Comparison of ENCODE assay signal across 17 cellular contexts in genomic region chr16:51134269-51134812, GRCh38. TPM values are rescaled to one million over a fixed set of nuclear protein-coding genes. Genes with fewer than 3 reads are reported as not detected.
DNase-seq lines count a peak whose midpoint lies in the region; ATAC-seq, FAIRE-seq and TF ChIP-seq lines count a peak whose summit lies in the region.
"Had no signal": no experiment of that assay in that cellular context is flagged by ENCODE, and none has a peak within 500 bp of the region (broad histone marks: within the 10 kb centered on the region; RNA-seq: fewer than 3 reads in every experiment).

No MANE protein-coding gene starts in this region.

- 0 out of 2 replicates have a peak overlapping the region, but pooled peaks have one; percentile 20 for H3K4me3 ChIP-seq in AG04450 (ENCODE audit: low read depth, low read length)
- peak overlapping the region; percentile 37 for H3K4me3 ChIP-seq in WERI-Rb-1 (ENCODE audit: low read depth, low read length)
- no peak overlapping the region for H3K4me3 ChIP-seq in hepatocyte
- H3K4me3 ChIP-seq: SJSA1 had no signal

- no peak for TF ChIP-seq POLR2A in H54 (IDR thresholded peaks at IDR 0.05; ENCODE audit: low read depth, low read length)

- POLR2A ChIA-PET in AG04450 (lab: Yijun Ruan, JAX) = no interaction called here
- POLR2A ChIA-PET in activated CD4-positive, alpha-beta T cell treated with anti-CD3 and anti-CD28 coated beads for 36 hours (lab: Charles Lee) = no interaction called here

- H3K27me3 Mint-ChIP-seq in nephron progenitor cell (ENCODE audit: low read depth, poor library complexity) = no peaks in the 10 kb centered on the region
- peaks cover 40% of the 10 kb centered on the region for H3K27me3 Mint-ChIP-seq in activated CD4-positive, alpha-beta T cell treated with anti-CD3 and anti-CD28 coated beads for 36 hours

- H3K4me2 ChIP-seq in hepatocyte = peak overlapping the region; percentile 78
- H3K4me2 ChIP-seq: KMS-11 had no signal

- H3K9me2 ChIP-seq in hepatocyte (replicated peaks; ENCODE audit: insufficient read depth) = no peaks in the 10 kb centered on the region

- H3K27me3 ChIP-seq in AG04450 (ENCODE audit: control insufficient read depth, insufficient read depth, low read length) = no peaks in the 10 kb centered on the region
- H3K27me3 ChIP-seq in WERI-Rb-1 (ENCODE audit: insufficient read depth, low read depth, severe bottlenecking) = no peaks in the 10 kb centered on the region
- H3K27me3 ChIP-seq in hepatocyte = peaks cover 39% of the 10 kb centered on the region
- H3K27me3 ChIP-seq: SJSA1 had no signal

- no peak overlapping the region for H2AFZ ChIP-seq in hepatocyte

- H3K36me3 ChIP-seq in WERI-Rb-1 = peaks cover 52% of the 10 kb centered on the region
- no peaks in the 10 kb centered on the region for H3K36me3 ChIP-seq in hepatocyte (replicated peaks; ENCODE audit: insufficient read depth, low read depth)

- peak overlapping the region; percentile 75 for H3K4me3 Mint-ChIP-seq in nephron progenitor cell
- H3K4me3 Mint-ChIP-seq in activated CD4-positive, alpha-beta T cell treated with anti-CD3 and anti-CD28 coated beads for 36 hours = no peak overlapping the region
- H3K4me3 Mint-ChIP-seq: activated CD4-positive, alpha-beta memory T cell treated with anti-CD3 and anti-CD28 coated beads, Interleukin-2, amount 10 ng/mL, durations not matched to agents 7 days and 5 days; naive B cell had no signal

- DNase-seq in AG04450 (ENCODE audit: low read depth, low spot score) = no peak
- DNase-seq in WERI-Rb-1 = peak; percentile 59
- DNase-seq in hepatocyte (ENCODE audit: low spot score) = no peak
- DNase-seq in nephron progenitor cell = peak; percentile 72
- DNase-seq in H54 (ENCODE audit: insufficient read length, low spot score) = no peak
- no peak for DNase-seq in activated CD4-positive, alpha-beta T cell treated with anti-CD3 and anti-CD28 coated beads for 36 hours
- DNase-seq: activated CD4-positive, alpha-beta memory T cell treated with anti-CD3 and anti-CD28 coated beads, Interleukin-2, amount 10 ng/mL, durations not matched to agents 7 days and 5 days; Calu3; dorsolateral prefrontal cortex; kidney glomerular epithelial cell; naive B cell; stimulated activated CD4-positive, alpha-beta T cell treated with anti-CD3 and anti-CD28 coated beads, Interleukin-4, amount 100 ng/mL, for 24 hours had no signal

- no peak for ATAC-seq in GM19328 (IDR thresholded peaks at IDR 0.05; ENCODE audit: unreplicated experiment)
- no peak for ATAC-seq in activated CD4-positive, alpha-beta T cell treated with anti-CD3 and anti-CD28 coated beads for 36 hours
- no peak for ATAC-seq in GM21367 (IDR thresholded peaks at IDR 0.05; ENCODE audit: unreplicated experiment)

- peaks cover 37% of the 10 kb centered on the region for H3K36me3 Mint-ChIP-seq in nephron progenitor cell (ENCODE audit: low read depth)
- H3K36me3 Mint-ChIP-seq in activated CD4-positive, alpha-beta T cell treated with anti-CD3 and anti-CD28 coated beads for 36 hours (ENCODE audit: low read depth) = no peaks in the 10 kb centered on the region

- 24% methylated on average over 41 of the region's 44 CpGs for WGBS in hepatocyte (ENCODE audit: low lambda C conversion rate, missing lambda C conversion rate)

- no peak overlapping the region for H3K27ac ChIP-seq in AG04450 (ENCODE audit: low read depth, low read length)
- peak overlapping the region; percentile 78 for H3K27ac ChIP-seq in WERI-Rb-1
- no peak overlapping the region for H3K27ac ChIP-seq in hepatocyte
- H3K27ac ChIP-seq: KMS-11, SJSA1 had no signal

- peaks cover 85% of the 10 kb centered on the region for H3K4me1 Mint-ChIP-seq in nephron progenitor cell
- H3K4me1 Mint-ChIP-seq in activated CD4-positive, alpha-beta T cell treated with anti-CD3 and anti-CD28 coated beads for 36 hours = no peaks in the 10 kb centered on the region
- H3K4me1 Mint-ChIP-seq: activated CD4-positive, alpha-beta memory T cell treated with anti-CD3 and anti-CD28 coated beads, Interleukin-2, amount 10 ng/mL, durations not matched to agents 7 days and 5 days had no signal

- no peak for FAIRE-seq in H54 (lab: Jason Lieb, UNC)

- CTCF ChIA-PET in AG04450 (lab: Charles Lee) = interaction anchor here (0.7 kb wide), 1 partner anchor 627 kb away, joined by 3 read pairs; no protein-coding TSS in a partner anchor
- CTCF ChIA-PET in activated CD4-positive, alpha-beta T cell treated with anti-CD3 and anti-CD28 coated beads for 36 hours (lab: Charles Lee) = no interaction called here

- peaks cover 3% of the 10 kb centered on the region for H3K79me2 ChIP-seq in hepatocyte

- H4K20me1 ChIP-seq in hepatocyte (ENCODE audit: insufficient read depth, poor library complexity, severe bottlenecking) = no peaks in the 10 kb centered on the region

- TF ChIP-seq CTCF in AG04450 (IDR thresholded peaks at IDR 0.05; ENCODE audit: low read depth, low read length) (no peak), WERI-Rb-1 (IDR thresholded peaks at IDR 0.05; ENCODE audit: low read depth, low read length) (no peak), hepatocyte (IDR thresholded peaks at IDR 0.05; ENCODE audit: poor library complexity) (no peak), nephron progenitor cell (IDR thresholded peaks at IDR 0.05) (no peak)

- H3K9me3 Mint-ChIP-seq in nephron progenitor cell = no peaks in the 10 kb centered on the region
- H3K9me3 Mint-ChIP-seq in activated CD4-positive, alpha-beta T cell treated with anti-CD3 and anti-CD28 coated beads for 36 hours (ENCODE audit: low read depth) = no peaks in the 10 kb centered on the region
- H3K9me3 Mint-ChIP-seq: activated CD4-positive, alpha-beta memory T cell treated with anti-CD3 and anti-CD28 coated beads, Interleukin-2, amount 10 ng/mL, durations not matched to agents 7 days and 5 days; activated T-helper 2 cell treated with anti-CD3 and anti-CD28 coated beads, Interferon-gamma antibody, Interleukin-2, Interleukin-4, amounts not matched to agents 10 μg/mL and 5 μg/mL and 100 μg/mL, durations not matched to agents 14 hours and 24 hours and 36 hours had no signal

- H3K9me3 ChIP-seq in AG04450 (ENCODE audit: control insufficient read depth, insufficient read depth, low read length) = no peaks in the 10 kb centered on the region; the same call in 1 of the 2 replicates
- no peaks in the 10 kb centered on the region for H3K9me3 ChIP-seq in WERI-Rb-1 (ENCODE audit: severe bottlenecking)
- H3K9me3 ChIP-seq in hepatocyte (ENCODE audit: low read depth) = no peaks in the 10 kb centered on the region
- H3K9me3 ChIP-seq: SJSA1 had no signal

- H3K27ac Mint-ChIP-seq in nephron progenitor cell = no peak overlapping the region
- H3K27ac Mint-ChIP-seq in activated CD4-positive, alpha-beta T cell treated with anti-CD3 and anti-CD28 coated beads for 36 hours = no peak overlapping the region
- H3K27ac Mint-ChIP-seq: activated CD4-positive, alpha-beta memory T cell treated with anti-CD3 and anti-CD28 coated beads, Interleukin-2, amount 10 ng/mL, durations not matched to agents 7 days and 5 days; activated T-helper 2 cell treated with anti-CD3 and anti-CD28 coated beads, Interferon-gamma antibody, Interleukin-2, Interleukin-4, amounts not matched to agents 10 μg/mL and 5 μg/mL and 100 μg/mL, durations not matched to agents 14 hours and 24 hours and 36 hours had no signal

- H3K4me1 ChIP-seq in hepatocyte (ENCODE audit: insufficient read depth) = peaks cover 17% of the 10 kb centered on the region

- intact Hi-C loops in activated CD4-positive, alpha-beta T cell treated with anti-CD3 and anti-CD28 coated beads for 36 hours (cut with DNase I, micrococcal nuclease) = no loop called here

RNA-seq across cellular contexts. Expression of gene SALL1, which starts 16.7 kb away (rescaled TPM):
- 9.9 and 11.0 TPM in 2 replicates for polyA plus RNA-seq in AG04450 (2011; rRNA removed)
- 11.9 and 14.0 TPM in 2 replicates for polyA minus RNA-seq in AG04450 (2011; rRNA and poly(A)+ RNA removed)
- total RNA-seq in hepatocyte = 4.7 and 5.4 TPM in 2 replicates
- polyA plus RNA-seq in hepatocyte = 2.0 and 2.4 TPM in 2 replicates
- not detected for total RNA-seq in activated CD4-positive, alpha-beta T cell treated with anti-CD3 and anti-CD28 coated beads for 36 hours
- total RNA-seq: activated CD4-positive, alpha-beta memory T cell treated with anti-CD3 and anti-CD28 coated beads, Interleukin-2, amount 10 ng/mL, durations not matched to agents 7 days and 5 days; activated T-helper 2 cell treated with anti-CD3 and anti-CD28 coated beads, Interferon-gamma antibody, Interleukin-2, Interleukin-4, amounts not matched to agents 10 μg/mL and 5 μg/mL and 100 μg/mL, durations not matched to agents 14 hours and 24 hours and 36 hours; Calu3 had no signal

Comparison
In these comparisons a context has a peak if more than half of its experiments do, and no peak if none do; other contexts are left out.
1. DNase-seq: peak in WERI-Rb-1 (single experiment) and nephron progenitor cell (single experiment); none in AG04450 (single experiment), hepatocyte (single experiment), H54 (single experiment) and activated CD4-positive, alpha-beta T cell treated with anti-CD3 and anti-CD28 coated beads for 36 hours (single experiment).